ENCODE assay signal across 3 cellular contexts in the genomic region with DNA sequence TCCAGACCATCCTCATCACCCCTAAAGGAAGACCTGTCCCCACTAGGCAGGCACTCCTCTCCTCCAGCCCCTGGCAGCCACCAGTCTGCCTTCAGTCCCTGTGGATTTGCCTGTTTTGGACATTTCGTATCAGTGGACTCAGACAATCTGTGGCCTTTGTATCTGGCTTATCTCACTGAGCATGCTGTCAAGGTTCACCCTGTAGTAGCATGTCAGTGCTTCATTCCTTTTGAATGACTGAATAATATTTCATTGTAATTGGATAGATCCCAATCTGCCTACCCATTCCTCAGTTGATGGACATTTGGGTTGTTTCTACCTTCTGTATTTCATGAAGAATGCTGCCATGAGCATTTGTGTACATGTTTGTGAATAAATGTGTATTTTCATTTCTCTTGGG.
TF ChIP-seq lines count a peak whose summit lies in the region.

No MANE protein-coding gene starts in this region.

TF ChIP-seq in SK-N-SH, 30 proteins besides CTCF, POLR2A, EP300 and RAD21:
- no peak for TF ChIP-seq NRF1 (IDR thresholded peaks at IDR 0.05; ENCODE audit: low read depth, low read length)
- peak; percentile 55; the same call in 1 of the 2 replicates for TF ChIP-seq TCF12 (IDR thresholded peaks at IDR 0.05)
TF ChIP-seq in SK-N-SH: peak in this region for 1.

TF ChIP-seq in SK-N-SH treated with all-trans-retinoic acid at 6 μM for 48 hours, 23 proteins besides CTCF, POLR2A, EP300 and RAD21:
- TF ChIP-seq, protein P1, sequence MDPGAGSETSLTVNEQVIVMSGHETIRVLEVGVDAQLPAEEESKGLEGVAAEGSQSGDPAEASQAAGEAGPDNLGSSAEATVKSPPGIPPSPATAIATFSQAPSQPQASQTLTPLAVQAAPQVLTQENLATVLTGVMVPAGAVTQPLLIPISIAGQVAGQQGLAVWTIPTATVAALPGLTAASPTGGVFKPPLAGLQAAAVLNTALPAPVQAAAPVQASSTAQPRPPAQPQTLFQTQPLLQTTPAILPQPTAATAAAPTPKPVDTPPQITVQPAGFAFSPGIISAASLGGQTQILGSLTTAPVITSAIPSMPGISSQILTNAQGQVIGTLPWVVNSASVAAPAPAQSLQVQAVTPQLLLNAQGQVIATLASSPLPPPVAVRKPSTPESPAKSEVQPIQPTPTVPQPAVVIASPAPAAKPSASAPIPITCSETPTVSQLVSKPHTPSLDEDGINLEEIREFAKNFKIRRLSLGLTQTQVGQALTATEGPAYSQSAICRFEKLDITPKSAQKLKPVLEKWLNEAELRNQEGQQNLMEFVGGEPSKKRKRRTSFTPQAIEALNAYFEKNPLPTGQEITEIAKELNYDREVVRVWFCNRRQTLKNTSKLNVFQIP (CRISPR knock-in tag; IDR thresholded peaks at IDR 0.05; ENCODE audit: borderline replicate concordance, low read depth), result no peak
- TF ChIP-seq TCF4 (CRISPR knock-in tag; IDR thresholded peaks at IDR 0.05; ENCODE audit: borderline replicate concordance) (no peak), ZFP3 (CRISPR knock-in tag; IDR thresholded peaks at IDR 0.05) (no peak), TOX (CRISPR knock-in tag; IDR thresholded peaks at IDR 0.05; ENCODE audit: borderline replicate concordance) (no peak)

TF ChIP-seq in K562, 482 proteins besides CTCF, POLR2A, EP300 and RAD21 (continues in another document):
- TF ChIP-seq ARNT (IDR thresholded peaks at IDR 0.05), result no peak
- TF ChIP-seq, protein P2, sequence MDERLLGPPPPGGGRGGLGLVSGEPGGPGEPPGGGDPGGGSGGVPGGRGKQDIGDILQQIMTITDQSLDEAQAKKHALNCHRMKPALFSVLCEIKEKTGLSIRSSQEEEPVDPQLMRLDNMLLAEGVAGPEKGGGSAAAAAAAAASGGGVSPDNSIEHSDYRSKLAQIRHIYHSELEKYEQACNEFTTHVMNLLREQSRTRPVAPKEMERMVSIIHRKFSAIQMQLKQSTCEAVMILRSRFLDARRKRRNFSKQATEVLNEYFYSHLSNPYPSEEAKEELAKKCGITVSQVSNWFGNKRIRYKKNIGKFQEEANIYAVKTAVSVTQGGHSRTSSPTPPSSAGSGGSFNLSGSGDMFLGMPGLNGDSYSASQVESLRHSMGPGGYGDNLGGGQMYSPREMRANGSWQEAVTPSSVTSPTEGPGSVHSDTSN (CRISPR knock-in tag; IDR thresholded peaks at IDR 0.05; ENCODE audit: low read depth), result no peak
- TF ChIP-seq, protein P2 (tag; conservative IDR thresholded peaks at IDR 0.05; ENCODE audit: low read depth), result no peak
- no peak for TF ChIP-seq ZNF12 (CRISPR knock-in tag; IDR thresholded peaks at IDR 0.05)
- TF ChIP-seq, protein P3, sequence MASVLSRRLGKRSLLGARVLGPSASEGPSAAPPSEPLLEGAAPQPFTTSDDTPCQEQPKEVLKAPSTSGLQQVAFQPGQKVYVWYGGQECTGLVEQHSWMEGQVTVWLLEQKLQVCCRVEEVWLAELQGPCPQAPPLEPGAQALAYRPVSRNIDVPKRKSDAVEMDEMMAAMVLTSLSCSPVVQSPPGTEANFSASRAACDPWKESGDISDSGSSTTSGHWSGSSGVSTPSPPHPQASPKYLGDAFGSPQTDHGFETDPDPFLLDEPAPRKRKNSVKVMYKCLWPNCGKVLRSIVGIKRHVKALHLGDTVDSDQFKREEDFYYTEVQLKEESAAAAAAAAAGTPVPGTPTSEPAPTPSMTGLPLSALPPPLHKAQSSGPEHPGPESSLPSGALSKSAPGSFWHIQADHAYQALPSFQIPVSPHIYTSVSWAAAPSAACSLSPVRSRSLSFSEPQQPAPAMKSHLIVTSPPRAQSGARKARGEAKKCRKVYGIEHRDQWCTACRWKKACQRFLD (CRISPR knock-in tag; IDR thresholded peaks at IDR 0.05), result no peak
- TF ChIP-seq, protein P4, sequence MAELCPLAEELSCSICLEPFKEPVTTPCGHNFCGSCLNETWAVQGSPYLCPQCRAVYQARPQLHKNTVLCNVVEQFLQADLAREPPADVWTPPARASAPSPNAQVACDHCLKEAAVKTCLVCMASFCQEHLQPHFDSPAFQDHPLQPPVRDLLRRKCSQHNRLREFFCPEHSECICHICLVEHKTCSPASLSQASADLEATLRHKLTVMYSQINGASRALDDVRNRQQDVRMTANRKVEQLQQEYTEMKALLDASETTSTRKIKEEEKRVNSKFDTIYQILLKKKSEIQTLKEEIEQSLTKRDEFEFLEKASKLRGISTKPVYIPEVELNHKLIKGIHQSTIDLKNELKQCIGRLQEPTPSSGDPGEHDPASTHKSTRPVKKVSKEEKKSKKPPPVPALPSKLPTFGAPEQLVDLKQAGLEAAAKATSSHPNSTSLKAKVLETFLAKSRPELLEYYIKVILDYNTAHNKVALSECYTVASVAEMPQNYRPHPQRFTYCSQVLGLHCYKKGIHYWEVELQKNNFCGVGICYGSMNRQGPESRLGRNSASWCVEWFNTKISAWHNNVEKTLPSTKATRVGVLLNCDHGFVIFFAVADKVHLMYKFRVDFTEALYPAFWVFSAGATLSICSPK (IDR thresholded peaks at IDR 0.05; ENCODE audit: borderline replicate concordance), result no peak
- TF ChIP-seq GTF2F1 (IDR thresholded peaks at IDR 0.05; ENCODE audit: low read depth, low read length), result no peak
- no peak for TF ChIP-seq SMARCA4 (IDR thresholded peaks at IDR 0.05)
- no peak for TF ChIP-seq ZNF586 (CRISPR knock-in tag; conservative IDR thresholded peaks at IDR 0.05)
- TF ChIP-seq PURB (CRISPR knock-in tag; IDR thresholded peaks at IDR 0.05; ENCODE audit: low read depth), result no peak
- TF ChIP-seq ZFPM2 (CRISPR knock-in tag; IDR thresholded peaks at IDR 0.05), result no peak
- TF ChIP-seq ZKSCAN1 (IDR thresholded peaks at IDR 0.05; ENCODE audit: low read depth, low read length), result no peak
- no peak for TF ChIP-seq SREBF2 (CRISPR knock-in tag; IDR thresholded peaks at IDR 0.05)
- TF ChIP-seq BRD9 (IDR thresholded peaks at IDR 0.05; ENCODE audit: low read depth, partially characterized antibody), result no peak
- TF ChIP-seq ELF4 (CRISPR knock-in tag; IDR thresholded peaks at IDR 0.05), result no peak
- TF ChIP-seq, protein P5, sequence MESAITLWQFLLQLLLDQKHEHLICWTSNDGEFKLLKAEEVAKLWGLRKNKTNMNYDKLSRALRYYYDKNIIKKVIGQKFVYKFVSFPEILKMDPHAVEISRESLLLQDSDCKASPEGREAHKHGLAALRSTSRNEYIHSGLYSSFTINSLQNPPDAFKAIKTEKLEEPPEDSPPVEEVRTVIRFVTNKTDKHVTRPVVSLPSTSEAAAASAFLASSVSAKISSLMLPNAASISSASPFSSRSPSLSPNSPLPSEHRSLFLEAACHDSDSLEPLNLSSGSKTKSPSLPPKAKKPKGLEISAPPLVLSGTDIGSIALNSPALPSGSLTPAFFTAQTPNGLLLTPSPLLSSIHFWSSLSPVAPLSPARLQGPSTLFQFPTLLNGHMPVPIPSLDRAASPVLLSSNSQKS (CRISPR knock-in tag; IDR thresholded peaks at IDR 0.05), result peak; percentile 35; the same call in 1 of the 2 replicates
- no peak for TF ChIP-seq MXI1 (IDR thresholded peaks at IDR 0.05; ENCODE audit: low read depth, low read length)
- TF ChIP-seq L3MBTL2 (IDR thresholded peaks at IDR 0.05), result no peak
- no peak for TF ChIP-seq GABPB2 (CRISPR knock-in tag; conservative IDR thresholded peaks at IDR 0.05)
- TF ChIP-seq ZC3H11A (IDR thresholded peaks at IDR 0.05; ENCODE audit: low read depth, low read length), result no peak
- no peak for TF ChIP-seq TFAM (CRISPR knock-in tag; conservative IDR thresholded peaks at IDR 0.05)
- TF ChIP-seq, protein P6, sequence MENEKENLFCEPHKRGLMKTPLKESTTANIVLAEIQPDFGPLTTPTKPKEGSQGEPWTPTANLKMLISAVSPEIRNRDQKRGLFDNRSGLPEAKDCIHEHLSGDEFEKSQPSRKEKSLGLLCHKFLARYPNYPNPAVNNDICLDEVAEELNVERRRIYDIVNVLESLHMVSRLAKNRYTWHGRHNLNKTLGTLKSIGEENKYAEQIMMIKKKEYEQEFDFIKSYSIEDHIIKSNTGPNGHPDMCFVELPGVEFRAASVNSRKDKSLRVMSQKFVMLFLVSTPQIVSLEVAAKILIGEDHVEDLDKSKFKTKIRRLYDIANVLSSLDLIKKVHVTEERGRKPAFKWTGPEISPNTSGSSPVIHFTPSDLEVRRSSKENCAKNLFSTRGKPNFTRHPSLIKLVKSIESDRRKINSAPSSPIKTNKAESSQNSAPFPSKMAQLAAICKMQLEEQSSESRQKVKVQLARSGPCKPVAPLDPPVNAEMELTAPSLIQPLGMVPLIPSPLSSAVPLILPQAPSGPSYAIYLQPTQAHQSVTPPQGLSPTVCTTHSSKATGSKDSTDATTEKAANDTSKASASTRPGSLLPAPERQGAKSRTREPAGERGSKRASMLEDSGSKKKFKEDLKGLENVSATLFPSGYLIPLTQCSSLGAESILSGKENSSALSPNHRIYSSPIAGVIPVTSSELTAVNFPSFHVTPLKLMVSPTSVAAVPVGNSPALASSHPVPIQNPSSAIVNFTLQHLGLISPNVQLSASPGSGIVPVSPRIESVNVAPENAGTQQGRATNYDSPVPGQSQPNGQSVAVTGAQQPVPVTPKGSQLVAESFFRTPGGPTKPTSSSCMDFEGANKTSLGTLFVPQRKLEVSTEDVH (IDR thresholded peaks at IDR 0.05; ENCODE audit: low read depth, partially characterized antibody), result no peak
- TF ChIP-seq TRIM24 (IDR thresholded peaks at IDR 0.05), result no peak
- TF ChIP-seq CREBBP (IDR thresholded peaks at IDR 0.05; ENCODE audit: low read depth, low read length), result no peak
- TF ChIP-seq BMI1 (IDR thresholded peaks at IDR 0.05; ENCODE audit: low read length), result no peak
- TF ChIP-seq, protein P7, sequence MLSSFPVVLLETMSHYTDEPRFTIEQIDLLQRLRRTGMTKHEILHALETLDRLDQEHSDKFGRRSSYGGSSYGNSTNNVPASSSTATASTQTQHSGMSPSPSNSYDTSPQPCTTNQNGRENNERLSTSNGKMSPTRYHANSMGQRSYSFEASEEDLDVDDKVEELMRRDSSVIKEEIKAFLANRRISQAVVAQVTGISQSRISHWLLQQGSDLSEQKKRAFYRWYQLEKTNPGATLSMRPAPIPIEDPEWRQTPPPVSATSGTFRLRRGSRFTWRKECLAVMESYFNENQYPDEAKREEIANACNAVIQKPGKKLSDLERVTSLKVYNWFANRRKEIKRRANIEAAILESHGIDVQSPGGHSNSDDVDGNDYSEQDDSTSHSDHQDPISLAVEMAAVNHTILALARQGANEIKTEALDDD (IDR thresholded peaks at IDR 0.05), result no peak
- TF ChIP-seq RBFOX2 (IDR thresholded peaks at IDR 0.05; ENCODE audit: low read depth, low read length), result no peak
- TF ChIP-seq FIP1L1 (IDR thresholded peaks at IDR 0.05; ENCODE audit: low read depth, low read length, poor library complexity, severe bottlenecking), result no peak
- no peak for TF ChIP-seq HNRNPH1 (optimal IDR thresholded peaks at IDR 0.05; ENCODE audit: low read depth, low read length)
- no peak for TF ChIP-seq IRF2 (CRISPR knock-in tag; IDR thresholded peaks at IDR 0.05)
- TF ChIP-seq MEIS2 (IDR thresholded peaks at IDR 0.05; ENCODE audit: partially characterized antibody), result peak; percentile 14
- no peak for TF ChIP-seq ZZZ3 (IDR thresholded peaks at IDR 0.05)
- TF ChIP-seq WHSC1 (IDR thresholded peaks at IDR 0.05; ENCODE audit: low read length), result no peak
- TF ChIP-seq NCOR1 (IDR thresholded peaks at IDR 0.05), result peak; percentile 36
- TF ChIP-seq ZNF146 (CRISPR knock-in tag; IDR thresholded peaks at IDR 0.05; ENCODE audit: unreplicated experiment), result peak; percentile 56
- TF ChIP-seq, protein P8, sequence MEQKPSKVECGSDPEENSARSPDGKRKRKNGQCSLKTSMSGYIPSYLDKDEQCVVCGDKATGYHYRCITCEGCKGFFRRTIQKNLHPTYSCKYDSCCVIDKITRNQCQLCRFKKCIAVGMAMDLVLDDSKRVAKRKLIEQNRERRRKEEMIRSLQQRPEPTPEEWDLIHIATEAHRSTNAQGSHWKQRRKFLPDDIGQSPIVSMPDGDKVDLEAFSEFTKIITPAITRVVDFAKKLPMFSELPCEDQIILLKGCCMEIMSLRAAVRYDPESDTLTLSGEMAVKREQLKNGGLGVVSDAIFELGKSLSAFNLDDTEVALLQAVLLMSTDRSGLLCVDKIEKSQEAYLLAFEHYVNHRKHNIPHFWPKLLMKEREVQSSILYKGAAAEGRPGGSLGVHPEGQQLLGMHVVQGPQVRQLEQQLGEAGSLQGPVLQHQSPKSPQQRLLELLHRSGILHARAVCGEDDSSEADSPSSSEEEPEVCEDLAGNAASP (IDR thresholded peaks at IDR 0.05), result no peak
- TF ChIP-seq ZNF124 (CRISPR knock-in tag; IDR thresholded peaks at IDR 0.05), result no peak
- no peak for TF ChIP-seq MTA2 (IDR thresholded peaks at IDR 0.05; ENCODE audit: low read depth)
- no peak for TF ChIP-seq ZNF507 (tag; conservative IDR thresholded peaks at IDR 0.05)
- no peak for TF ChIP-seq EGR1 (conservative IDR thresholded peaks at IDR 0.05)
- TF ChIP-seq, protein P9, sequence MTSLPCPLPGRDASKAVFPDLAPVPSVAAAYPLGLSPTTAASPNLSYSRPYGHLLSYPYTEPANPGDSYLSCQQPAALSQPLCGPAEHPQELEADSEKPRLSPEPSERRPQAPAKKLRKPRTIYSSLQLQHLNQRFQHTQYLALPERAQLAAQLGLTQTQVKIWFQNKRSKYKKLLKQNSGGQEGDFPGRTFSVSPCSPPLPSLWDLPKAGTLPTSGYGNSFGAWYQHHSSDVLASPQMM (CRISPR knock-in tag; IDR thresholded peaks at IDR 0.05), result no peak
- no peak for TF ChIP-seq ELF1 (tag; IDR thresholded peaks at IDR 0.05)
- TF ChIP-seq ZNF766 (CRISPR knock-in tag; conservative IDR thresholded peaks at IDR 0.05), result no peak
- TF ChIP-seq, protein P10, sequence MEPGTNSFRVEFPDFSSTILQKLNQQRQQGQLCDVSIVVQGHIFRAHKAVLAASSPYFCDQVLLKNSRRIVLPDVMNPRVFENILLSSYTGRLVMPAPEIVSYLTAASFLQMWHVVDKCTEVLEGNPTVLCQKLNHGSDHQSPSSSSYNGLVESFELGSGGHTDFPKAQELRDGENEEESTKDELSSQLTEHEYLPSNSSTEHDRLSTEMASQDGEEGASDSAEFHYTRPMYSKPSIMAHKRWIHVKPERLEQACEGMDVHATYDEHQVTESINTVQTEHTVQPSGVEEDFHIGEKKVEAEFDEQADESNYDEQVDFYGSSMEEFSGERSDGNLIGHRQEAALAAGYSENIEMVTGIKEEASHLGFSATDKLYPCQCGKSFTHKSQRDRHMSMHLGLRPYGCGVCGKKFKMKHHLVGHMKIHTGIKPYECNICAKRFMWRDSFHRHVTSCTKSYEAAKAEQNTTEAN (CRISPR knock-in tag; IDR thresholded peaks at IDR 0.05), result no peak
- TF ChIP-seq STAG1 (CRISPR knock-in tag; IDR thresholded peaks at IDR 0.05; ENCODE audit: borderline replicate concordance), result no peak
- no peak for TF ChIP-seq NFATC3 (IDR thresholded peaks at IDR 0.05)
- no peak for TF ChIP-seq CBX2 (IDR thresholded peaks at IDR 0.05; ENCODE audit: insufficient read depth, low read length, poor library complexity, severe bottlenecking)
- TF ChIP-seq TAL1 (IDR thresholded peaks at IDR 0.05), result peak; percentile 44; the same call in 1 of the 2 replicates
- TF ChIP-seq MCM5 (IDR thresholded peaks at IDR 0.05; ENCODE audit: low read depth), result no peak
- TF ChIP-seq TAF7 (tag; IDR thresholded peaks at IDR 0.05), result no peak
- no peak for TF ChIP-seq SP2 (IDR thresholded peaks at IDR 0.05; ENCODE audit: extremely low read depth, low read depth, low read length, poor library complexity, severe bottlenecking)
- no peak for TF ChIP-seq ERF (CRISPR knock-in tag; IDR thresholded peaks at IDR 0.05)
